ENCODE assay signal across 28 cellular contexts in genomic region chr1:181137217-181137743, GRCh38. TPM values are rescaled to one million over a fixed set of nuclear protein-coding genes. Genes with fewer than 3 reads are reported as not detected.
DNase-seq lines count a peak whose midpoint lies in the region; ATAC-seq and TF ChIP-seq lines count a peak whose summit lies in the region.
"Had no signal": no experiment of that assay in that cellular context is flagged by ENCODE, and none has a peak within 500 bp of the region (broad histone marks: within the 10 kb centered on the region; RNA-seq: fewer than 3 reads in every experiment).

No MANE protein-coding gene starts in this region.

- ATAC-seq in memory B cell (ENCODE audit: low read depth) (no peak), upper lobe of left lung (ENCODE audit: low FRiP score in 2 of 2) (no peak)
- no peak for ATAC-seq in stimulated activated memory B cell treated with anti-CD40 and anti-IgM and Interleukin-4, amounts not matched to agents 10 μg/mL and 1 μg/mL and 100 μg/mL, for 72 hours
- ATAC-seq in naive thymus-derived CD4-positive, alpha-beta T cell: no peak
- ATAC-seq: HepG2, SK-N-SH treated with all-trans-retinoic acid at 6 μM for 48 hours had no signal

- no peaks in the 10 kb centered on the region for H3K9me3 Mint-ChIP-seq in activated naive CD4-positive, alpha-beta T cell treated with anti-CD3 and anti-CD28 coated beads, Interleukin-2, amount 50 U/mL, for 24 hours
- H3K9me3 Mint-ChIP-seq in activated T-helper 2 cell treated with anti-CD3 and anti-CD28 coated beads, Interferon-gamma antibody, Interleukin-2, Interleukin-4, amounts not matched to agents 10 μg/mL and 5 μg/mL and 100 μg/mL, durations not matched to agents 14 hours and 24 hours and 36 hours: no peaks in the 10 kb centered on the region
- no peaks in the 10 kb centered on the region for H3K9me3 Mint-ChIP-seq in memory B cell
- no peaks in the 10 kb centered on the region for H3K9me3 Mint-ChIP-seq in stimulated activated memory B cell treated with anti-CD40 and anti-IgM and Interleukin-4, amounts not matched to agents 10 μg/mL and 1 μg/mL and 100 μg/mL, for 72 hours
- no peaks in the 10 kb centered on the region for H3K9me3 Mint-ChIP-seq in naive thymus-derived CD4-positive, alpha-beta T cell
- H3K9me3 Mint-ChIP-seq: activated naive CD4-positive, alpha-beta T cell treated with anti-CD3 and anti-CD28 coated beads for 36 hours had no signal

- CTCF ChIA-PET in OCI-LY7 (lab: Charles Lee; ENCODE audit: unreplicated experiment): no interaction called here
- CTCF ChIA-PET in naive thymus-derived CD4-positive, alpha-beta T cell (lab: Charles Lee): no interaction called here

- H3K27ac ChIP-seq in OCI-LY7 (ENCODE audit: low read depth, low read length, poor library complexity, severe bottlenecking): no peak overlapping the region
- H3K27ac ChIP-seq in naive thymus-derived CD4-positive, alpha-beta T cell (ENCODE audit: low read depth, low read length): no peak overlapping the region
- H3K27ac ChIP-seq in upper lobe of left lung: no peak overlapping the region
- H3K27ac ChIP-seq: C4-2B, ovary, WERI-Rb-1 had no signal

- BruUV-seq in OCI-LY7 (replicated peaks; lab: Mats Ljungman, UMichigan): no TSS peak

- H3K27me3 ChIP-seq in naive thymus-derived CD4-positive, alpha-beta T cell (ENCODE audit: control insufficient read depth in 2 of 2, insufficient read depth in 2 of 2, low read length in 2 of 2): no peaks in the 10 kb centered on the region
- no peaks in the 10 kb centered on the region for H3K27me3 ChIP-seq in upper lobe of left lung
- H3K27me3 ChIP-seq: ovary had no signal

- intact Hi-C loops in activated T-helper 2 cell treated with anti-CD3 and anti-CD28 coated beads, Interferon-gamma antibody, Interleukin-2, Interleukin-4, amounts not matched to agents 10 μg/mL and 5 μg/mL and 100 μg/mL, durations not matched to agents 14 hours and 24 hours and 36 hours (cut with micrococcal nuclease): no loop called here
- intact Hi-C loops in OCI-LY7 (cut with micrococcal nuclease; ENCODE audit: unreplicated experiment): no loop called here
- intact Hi-C loops in naive thymus-derived CD4-positive, alpha-beta T cell (cut with micrococcal nuclease): no loop called here

- H3K36me3 ChIP-seq in OCI-LY7 (ENCODE audit: insufficient read depth, low read length): no peaks in the 10 kb centered on the region
- no peaks in the 10 kb centered on the region for H3K36me3 ChIP-seq in naive thymus-derived CD4-positive, alpha-beta T cell (ENCODE audit: control insufficient read depth in 2 of 3, insufficient read depth in 3 of 3, low read length in 3 of 3)
- H3K36me3 ChIP-seq in upper lobe of left lung: no peaks in the 10 kb centered on the region
- H3K36me3 ChIP-seq: ovary, thoracic aorta, WERI-Rb-1 had no signal

- no peaks in the 10 kb centered on the region for H3K9me3 ChIP-seq in OCI-LY7 (ENCODE audit: low read length)
- H3K9me3 ChIP-seq in naive thymus-derived CD4-positive, alpha-beta T cell (ENCODE audit: control insufficient read depth in 2 of 3, low read length in 3 of 3): no peaks in the 10 kb centered on the region
- no peaks in the 10 kb centered on the region for H3K9me3 ChIP-seq in upper lobe of left lung
- H3K9me3 ChIP-seq: ovary, thoracic aorta had no signal

- TF ChIP-seq EP300 in upper lobe of left lung (IDR thresholded peaks at IDR 0.05): no peak

- H2AFZ ChIP-seq in OCI-LY7 (ENCODE audit: low read length): no peak overlapping the region

- H3K4me3 ChIP-seq in OCI-LY7 (ENCODE audit: low read depth, low read length, poor library complexity, severe bottlenecking) (no peak overlapping the region), upper lobe of left lung (no peak overlapping the region)
- H3K4me3 ChIP-seq in naive thymus-derived CD4-positive, alpha-beta T cell (ENCODE audit: low read length): no peak overlapping the region
- H3K4me3 ChIP-seq: lung, ovary, smooth muscle cell, thoracic aorta had no signal

- peaks cover 62% of the 10 kb centered on the region for H3K4me1 Mint-ChIP-seq in activated naive CD4-positive, alpha-beta T cell treated with anti-CD3 and anti-CD28 coated beads, Interleukin-2, amount 50 U/mL, for 24 hours
- H3K4me1 Mint-ChIP-seq in activated T-helper 2 cell treated with anti-CD3 and anti-CD28 coated beads, Interferon-gamma antibody, Interleukin-2, Interleukin-4, amounts not matched to agents 10 μg/mL and 5 μg/mL and 100 μg/mL, durations not matched to agents 14 hours and 24 hours and 36 hours (ENCODE audit: low read depth): peaks cover 80% of the 10 kb centered on the region
- peaks cover 65% of the 10 kb centered on the region for H3K4me1 Mint-ChIP-seq in memory B cell
- H3K4me1 Mint-ChIP-seq in stimulated activated memory B cell treated with anti-CD40 and anti-IgM and Interleukin-4, amounts not matched to agents 10 μg/mL and 1 μg/mL and 100 μg/mL, for 72 hours: peaks cover 100% of the 10 kb centered on the region
- H3K4me1 Mint-ChIP-seq in naive thymus-derived CD4-positive, alpha-beta T cell: peaks cover 23 to 88% (median 41%) of the 10 kb centered on the region in 7 donors

- no peaks in the 10 kb centered on the region for H3K9me2 ChIP-seq in OCI-LY7 (ENCODE audit: insufficient read depth, low read length)

- no peaks in the 10 kb centered on the region for H3K79me2 ChIP-seq in OCI-LY7 (ENCODE audit: insufficient read depth, low read depth, low read length)

- H4K20me1 ChIP-seq in OCI-LY7 (ENCODE audit: insufficient read depth, low read length): no peaks in the 10 kb centered on the region

- no peak overlapping the region for H3K4me3 Mint-ChIP-seq in activated naive CD4-positive, alpha-beta T cell treated with anti-CD3 and anti-CD28 coated beads, Interleukin-2, amount 50 U/mL, for 24 hours
- H3K4me3 Mint-ChIP-seq in activated T-helper 2 cell treated with anti-CD3 and anti-CD28 coated beads, Interferon-gamma antibody, Interleukin-2, Interleukin-4, amounts not matched to agents 10 μg/mL and 5 μg/mL and 100 μg/mL, durations not matched to agents 14 hours and 24 hours and 36 hours (ENCODE audit: low read depth): no peak overlapping the region
- no peak overlapping the region for H3K4me3 Mint-ChIP-seq in memory B cell
- no peak overlapping the region for H3K4me3 Mint-ChIP-seq in stimulated activated memory B cell treated with anti-CD40 and anti-IgM and Interleukin-4, amounts not matched to agents 10 μg/mL and 1 μg/mL and 100 μg/mL, for 72 hours
- no peak overlapping the region for H3K4me3 Mint-ChIP-seq in naive thymus-derived CD4-positive, alpha-beta T cell
- H3K4me3 Mint-ChIP-seq: activated naive CD4-positive, alpha-beta T cell treated with anti-CD3 and anti-CD28 coated beads for 36 hours had no signal

- no peaks in the 10 kb centered on the region for H3K36me3 Mint-ChIP-seq in activated naive CD4-positive, alpha-beta T cell treated with anti-CD3 and anti-CD28 coated beads, Interleukin-2, amount 50 U/mL, for 24 hours
- no peaks in the 10 kb centered on the region for H3K36me3 Mint-ChIP-seq in activated T-helper 2 cell treated with anti-CD3 and anti-CD28 coated beads, Interferon-gamma antibody, Interleukin-2, Interleukin-4, amounts not matched to agents 10 μg/mL and 5 μg/mL and 100 μg/mL, durations not matched to agents 14 hours and 24 hours and 36 hours (ENCODE audit: low read depth)
- H3K36me3 Mint-ChIP-seq in memory B cell: no peaks in the 10 kb centered on the region
- peaks cover 5% of the 10 kb centered on the region for H3K36me3 Mint-ChIP-seq in stimulated activated memory B cell treated with anti-CD40 and anti-IgM and Interleukin-4, amounts not matched to agents 10 μg/mL and 1 μg/mL and 100 μg/mL, for 72 hours
- H3K36me3 Mint-ChIP-seq in naive thymus-derived CD4-positive, alpha-beta T cell: peaks cover 0 to 4% (median 0%) of the 10 kb centered on the region in 5 donors

- DNase-seq in activated naive CD4-positive, alpha-beta T cell (lab: John Stamatoyannopoulos, UW): no peak
- no peak for DNase-seq in activated T-helper 2 cell treated with anti-CD3 and anti-CD28 coated beads, Interferon-gamma antibody, Interleukin-2, Interleukin-4, amounts not matched to agents 10 μg/mL and 5 μg/mL and 100 μg/mL, durations not matched to agents 14 hours and 24 hours and 36 hours (ENCODE audit: low spot score)
- DNase-seq in memory B cell (ENCODE audit: low spot score in 2 of 2) (no peak), OCI-LY7 (ENCODE audit: low spot score) (no peak), upper lobe of left lung (no peak)
- DNase-seq in naive thymus-derived CD4-positive, alpha-beta T cell: no peak
- DNase-seq: activated CD4-positive, alpha-beta T cell treated with anti-CD3 and anti-CD28 coated beads, Interleukin-2, amount 50 U/mL, for 48 hours; activated naive CD4-positive, alpha-beta T cell treated with anti-CD3 and anti-CD28 coated beads for 36 hours; activated T-cell treated with anti-CD3 and anti-CD28 coated beads for 4 hours; Calu3; cerebellar nuclear complex; DND-41; NCI-H1092 treated with DMSO at 0.1 percent for 48 hours; NCI-H1930; NCI-H226; NCI-H748 treated with DMSO at 0.1 percent for 48 hours; ovary; stimulated activated CD4-positive, alpha-beta T cell treated with anti-CD3 and anti-CD28 coated beads, Interleukin-2, amount 100 ng/mL, for 24 hours; T-helper 9 cell; WERI-Rb-1 had no signal

- no peaks in the 10 kb centered on the region for H3K27me3 Mint-ChIP-seq in activated naive CD4-positive, alpha-beta T cell treated with anti-CD3 and anti-CD28 coated beads, Interleukin-2, amount 50 U/mL, for 24 hours
- no peaks in the 10 kb centered on the region for H3K27me3 Mint-ChIP-seq in activated T-helper 2 cell treated with anti-CD3 and anti-CD28 coated beads, Interferon-gamma antibody, Interleukin-2, Interleukin-4, amounts not matched to agents 10 μg/mL and 5 μg/mL and 100 μg/mL, durations not matched to agents 14 hours and 24 hours and 36 hours (ENCODE audit: low read depth)
- no peaks in the 10 kb centered on the region for H3K27me3 Mint-ChIP-seq in memory B cell
- H3K27me3 Mint-ChIP-seq in stimulated activated memory B cell treated with anti-CD40 and anti-IgM and Interleukin-4, amounts not matched to agents 10 μg/mL and 1 μg/mL and 100 μg/mL, for 72 hours: no peaks in the 10 kb centered on the region
- H3K27me3 Mint-ChIP-seq in naive thymus-derived CD4-positive, alpha-beta T cell: no peaks in the 10 kb centered on the region

- TF ChIP-seq CTCF in OCI-LY7 (conservative IDR thresholded peaks at IDR 0.05; ENCODE audit: low read length) (no peak), upper lobe of left lung (IDR thresholded peaks at IDR 0.05) (no peak)

- H3K27ac Mint-ChIP-seq in activated naive CD4-positive, alpha-beta T cell treated with anti-CD3 and anti-CD28 coated beads, Interleukin-2, amount 50 U/mL, for 24 hours: peak overlapping the region; percentile 82
- peak overlapping the region; percentile 40 for H3K27ac Mint-ChIP-seq in activated T-helper 2 cell treated with anti-CD3 and anti-CD28 coated beads, Interferon-gamma antibody, Interleukin-2, Interleukin-4, amounts not matched to agents 10 μg/mL and 5 μg/mL and 100 μg/mL, durations not matched to agents 14 hours and 24 hours and 36 hours
- H3K27ac Mint-ChIP-seq in memory B cell: peak overlapping the region; percentile 91
- peak overlapping the region; percentile 100 for H3K27ac Mint-ChIP-seq in stimulated activated memory B cell treated with anti-CD40 and anti-IgM and Interleukin-4, amounts not matched to agents 10 μg/mL and 1 μg/mL and 100 μg/mL, for 72 hours
- H3K27ac Mint-ChIP-seq in naive thymus-derived CD4-positive, alpha-beta T cell: peak overlapping the region in 1 of 9 donors; percentile 43

- POLR2A ChIA-PET in OCI-LY7 (lab: Charles Lee): no interaction called here
- POLR2A ChIA-PET in naive thymus-derived CD4-positive, alpha-beta T cell (lab: Charles Lee): interaction anchor here (0.9 kb wide), 2 partner anchors 23 to 50 kb away, joined by 3 read pairs; no protein-coding TSS in a partner anchor

- TF ChIP-seq POLR2A in upper lobe of left lung (IDR thresholded peaks at IDR 0.05): no peak

- H3K4me2 ChIP-seq in OCI-LY7 (ENCODE audit: low read length): no peak overlapping the region
- H3K4me2 ChIP-seq: smooth muscle cell had no signal

- 95 to 97% methylated on average over 12 of the region's 12 CpGs for WGBS in upper lobe of left lung, 2 donors

- H3K4me1 ChIP-seq in OCI-LY7 (ENCODE audit: insufficient read depth, low read length, poor library complexity, severe bottlenecking): peaks cover 26% of the 10 kb centered on the region
- peaks cover 17 to 19% of the 10 kb centered on the region in 2 donors for H3K4me1 ChIP-seq in naive thymus-derived CD4-positive, alpha-beta T cell (ENCODE audit: control insufficient read depth in 2 of 2, insufficient read depth in 2 of 2, low read length in 2 of 2)
- H3K4me1 ChIP-seq in upper lobe of left lung: peaks cover 35 to 55% (median 39%) of the 10 kb centered on the region in 4 donors

RNA-seq across cellular contexts. Expression of gene IER5, which starts 48.8 kb away (rescaled TPM):
- total RNA-seq in activated T-helper 2 cell treated with anti-CD3 and anti-CD28 coated beads, Interferon-gamma antibody, Interleukin-2, Interleukin-4, amounts not matched to agents 10 μg/mL and 5 μg/mL and 100 μg/mL, durations not matched to agents 14 hours and 24 hours and 36 hours: 44.3 and 44.6 TPM in 2 replicates
- 14.3 and 18.3 TPM in 2 replicates for total RNA-seq in OCI-LY7 (2014; rRNA removed; shearing (Covaris generic))
- total RNA-seq in OCI-LY7 (2022): 7.2 and 8.2 TPM in 2 replicates
- 10 to 100 TPM; 12.7 to 86.9 (median 46.0) TPM for total RNA-seq in naive thymus-derived CD4-positive, alpha-beta T cell
- polyA plus RNA-seq in naive thymus-derived CD4-positive, alpha-beta T cell: 1 to 10 TPM; 2.1 to 2.6 TPM
- 10 to 100 TPM; 15.0 to 43.6 (median 26.1) TPM for total RNA-seq in upper lobe of left lung
